7 cellular contexts compared by ENCODE assay signal in genomic region chr6:26065952-26066380, GRCh38. TPM values are rescaled to one million over a fixed set of nuclear protein-coding genes. Genes with fewer than 3 reads are reported as not detected.
DNase-seq lines count a peak whose midpoint lies in the region; ATAC-seq and TF ChIP-seq lines count a peak whose summit lies in the region.

No MANE protein-coding gene starts in this region.

- H3K4me1 ChIP-seq in OCI-LY3 (ENCODE audit: low read length) (peaks cover 13% of the 10 kb centered on the region), psoas muscle (no peaks in the 10 kb centered on the region)

- no peaks in the 10 kb centered on the region for H3K79me2 ChIP-seq in OCI-LY3 (ENCODE audit: low read length)

- H3K27ac ChIP-seq in OCI-LY3 (ENCODE audit: low read length) (peak overlapping the region; percentile 98), psoas muscle (peak overlapping the region; percentile 40)

- DNase-seq in GDM1 (lab: John Stamatoyannopoulos, UW) (peak; percentile 61), HS-5 (ENCODE audit: low read depth) (peak; percentile 60), head of caudate nucleus (peak in 34 of 42 donors; percentile 7 to 83 (median 57)), psoas muscle (peak in 1 of 2 donors; percentile 45)
- peak; percentile 66 for DNase-seq in activated naive CD4-positive, alpha-beta T cell treated with anti-CD3 and anti-CD28 coated beads, Interleukin-2, amount 10 ng/mL, durations not matched to agents 7 days and 5 days

- H4K20me1 ChIP-seq in OCI-LY3 (ENCODE audit: insufficient read depth, low read length), result no peaks in the 10 kb centered on the region

- H3K4me1 Mint-ChIP-seq in activated naive CD4-positive, alpha-beta T cell treated with anti-CD3 and anti-CD28 coated beads, Interleukin-2, amount 10 ng/mL, durations not matched to agents 7 days and 5 days, result peaks cover 12% of the 10 kb centered on the region

- 0 to 1% (median 0%) methylated on average over 4 of the region's 4 CpGs for WGBS in psoas muscle, 3 donors

- H3K9me3 ChIP-seq in OCI-LY3 (ENCODE audit: insufficient read depth, low read length), result no peaks in the 10 kb centered on the region
- H3K9me3 ChIP-seq in psoas muscle, result no peaks in the 10 kb centered on the region

- TF ChIP-seq CTCF in OCI-LY3 (IDR thresholded peaks at IDR 0.05; ENCODE audit: low read depth, low read length) (peak; percentile 79), psoas muscle (IDR thresholded peaks at IDR 0.05) (peak; percentile 74)

- H3K27me3 ChIP-seq in OCI-LY3 (ENCODE audit: low read depth, low read length), result no peaks in the 10 kb centered on the region
- no peaks in the 10 kb centered on the region for H3K27me3 ChIP-seq in psoas muscle (ENCODE audit: insufficient read depth in 3 of 3, low read length in 2 of 3)

- H3K4me3 Mint-ChIP-seq in activated naive CD4-positive, alpha-beta T cell treated with anti-CD3 and anti-CD28 coated beads, Interleukin-2, amount 10 ng/mL, durations not matched to agents 7 days and 5 days, result no peak overlapping the region

- H3K36me3 ChIP-seq in OCI-LY3 (replicated peaks; ENCODE audit: low read depth, low read length) (no peaks in the 10 kb centered on the region), psoas muscle (ENCODE audit: insufficient read depth in 1 of 2, low read depth in 1 of 2) (no peaks in the 10 kb centered on the region)

- intact Hi-C loops in head of caudate nucleus (cut with DNase I), result loop anchor here (5.0 kb wide), 1 partner anchor 36 kb away; a partner anchor contains a TSS
- intact Hi-C loops in psoas muscle (cut with DNase I), result no loop called here

- H3K36me3 Mint-ChIP-seq in activated naive CD4-positive, alpha-beta T cell treated with anti-CD3 and anti-CD28 coated beads, Interleukin-2, amount 10 ng/mL, durations not matched to agents 7 days and 5 days, result no peaks in the 10 kb centered on the region

- peak overlapping the region; percentile 81 for H3K4me2 ChIP-seq in OCI-LY3 (ENCODE audit: low read length)

- peaks cover 33% of the 10 kb centered on the region for H3K27me3 Mint-ChIP-seq in activated naive CD4-positive, alpha-beta T cell treated with anti-CD3 and anti-CD28 coated beads, Interleukin-2, amount 10 ng/mL, durations not matched to agents 7 days and 5 days

- peak overlapping the region; percentile 64 for H3K9ac ChIP-seq in OCI-LY3 (ENCODE audit: low read length)

- peak overlapping the region; percentile 74 for H3K4me3 ChIP-seq in OCI-LY3 (ENCODE audit: low read length)
- H3K4me3 ChIP-seq in psoas muscle, result no peak overlapping the region

- no peak overlapping the region for H3K27ac Mint-ChIP-seq in activated naive CD4-positive, alpha-beta T cell treated with anti-CD3 and anti-CD28 coated beads, Interleukin-2, amount 10 ng/mL, durations not matched to agents 7 days and 5 days

- H2AFZ ChIP-seq in OCI-LY3 (ENCODE audit: low read depth, low read length), result no peak overlapping the region

- peak; percentile 85 for ATAC-seq in GM21576 (IDR thresholded peaks at IDR 0.05; ENCODE audit: unreplicated experiment)
- ATAC-seq in psoas muscle, result peak; percentile 80 to 98 (median 92)

- CTCF ChIA-PET in activated naive CD4-positive, alpha-beta T cell treated with anti-CD3 and anti-CD28 coated beads, Interleukin-2, amount 10 ng/mL, durations not matched to agents 7 days and 5 days (lab: Charles Lee), result interaction anchor here (0.6 to 17.4 kb wide), 5 partner anchors 9 to 103 kb away, joined by 3 to 475 read pairs (median 4); partner anchors contain the start of gene HFE

- no peaks in the 10 kb centered on the region for H3K9me3 Mint-ChIP-seq in activated naive CD4-positive, alpha-beta T cell treated with anti-CD3 and anti-CD28 coated beads, Interleukin-2, amount 10 ng/mL, durations not matched to agents 7 days and 5 days

RNA-seq across cellular contexts. Expression of gene HFE, which starts 21.3 kb away (rescaled TPM):
- total RNA-seq in psoas muscle, result 1 to 10 TPM in 3 of 4 donors, under 1 TPM in 1; 0.99 to 2.7 (median 1.6) TPM
- 1 to 10 TPM in 1 of 3 donors, under 1 TPM in 2; 0.32 to 1.2 (median 0.40) TPM for polyA plus RNA-seq in psoas muscle
